In genomic region chr12:39401459-39401858, GRCh38 we compare ENCODE assay signal across 1 cellular context.
TF ChIP-seq lines count a peak whose summit lies in the region.

No MANE protein-coding gene starts in this region.

TF ChIP-seq in K562, 482 proteins besides CTCF, POLR2A, EP300 and RAD21 (continued from another document):
- TF ChIP-seq NR0B1 (IDR thresholded peaks at IDR 0.05; ENCODE audit: partially characterized antibody) = no peak
- TF ChIP-seq MIER1 (IDR thresholded peaks at IDR 0.05; ENCODE audit: low read depth) = no peak
- no peak for TF ChIP-seq CHD7 (IDR thresholded peaks at IDR 0.05; ENCODE audit: low read depth, low read length)
- TF ChIP-seq TAF1 (IDR thresholded peaks at IDR 0.05; ENCODE audit: control insufficient read depth, extremely low read depth, insufficient read depth, low read length, severe bottlenecking) = no peak
- no peak for TF ChIP-seq MED1 (CRISPR knock-in tag; IDR thresholded peaks at IDR 0.05; ENCODE audit: borderline replicate concordance)
- no peak for TF ChIP-seq KDM1A (IDR thresholded peaks at IDR 0.05)
